9 cellular contexts compared by ENCODE assay signal in the genomic region with DNA sequence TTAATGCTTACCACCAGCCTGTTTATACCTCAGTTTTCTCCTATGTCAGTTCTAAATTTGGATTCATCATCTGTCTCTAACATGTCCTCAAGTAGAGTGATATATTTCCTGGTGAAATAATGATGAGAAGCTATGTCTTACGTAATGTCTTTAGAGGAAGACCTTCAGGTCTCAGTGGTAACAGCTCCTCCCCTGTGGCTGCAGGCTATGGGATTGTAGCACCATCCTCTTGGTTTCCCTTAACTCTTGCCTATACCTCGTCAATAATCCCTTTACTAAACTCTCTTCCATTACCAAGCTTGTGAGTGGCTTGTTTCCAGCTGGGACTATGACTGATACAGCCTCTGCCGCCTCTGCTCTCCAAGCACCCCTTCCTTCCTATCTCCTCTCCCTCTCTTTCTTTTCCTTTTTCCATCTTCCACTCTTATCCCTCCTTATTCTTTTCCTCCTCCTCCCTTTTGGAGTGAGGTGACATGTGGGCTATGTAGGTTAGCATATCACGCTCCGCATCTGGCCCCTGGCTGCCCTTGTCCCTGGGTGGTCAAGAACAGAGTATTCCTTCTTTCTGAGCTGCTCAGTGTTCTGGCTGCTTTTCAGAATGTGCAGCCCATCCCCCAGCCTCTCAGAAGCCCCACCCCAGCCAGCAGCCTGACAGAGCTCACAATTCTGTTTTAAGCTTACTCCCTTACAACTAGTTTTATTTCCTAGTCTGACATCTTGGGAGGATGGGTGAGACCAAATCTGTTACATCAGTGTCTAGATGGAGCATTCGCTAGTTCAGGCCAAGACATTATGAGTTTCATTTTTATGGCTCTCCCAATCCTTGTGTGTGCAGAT.
DNase-seq lines count a peak whose midpoint lies in the region; ATAC-seq and TF ChIP-seq lines count a peak whose summit lies in the region.
"Had no signal": no experiment of that assay in that cellular context is flagged by ENCODE, and none has a peak within 500 bp of the region (broad histone marks: within the 10 kb centered on the region; RNA-seq: fewer than 3 reads in every experiment).

No MANE protein-coding gene starts in this region.

- no peaks in the 10 kb centered on the region for H3K79me2 ChIP-seq in GM23338 (replicated peaks; ENCODE audit: insufficient read depth)

- ATAC-seq in GM23338 (peak; percentile 91), psoas muscle (peak; percentile 49 to 69 (median 68)), HG03520 (IDR thresholded peaks at IDR 0.05; ENCODE audit: unreplicated experiment) (no peak), GM18868 (IDR thresholded peaks at IDR 0.05; ENCODE audit: unreplicated experiment) (no peak)

- no peaks in the 10 kb centered on the region for H3K9me2 ChIP-seq in GM23338 (ENCODE audit: insufficient read depth)

- H3K27me3 ChIP-seq in GM23338 (ENCODE audit: insufficient read depth) (no peaks in the 10 kb centered on the region), psoas muscle (ENCODE audit: insufficient read depth in 3 of 3, low read length in 2 of 3) (no peaks in the 10 kb centered on the region)

- no peak for TF ChIP-seq CTCF in GM23338 (conservative IDR thresholded peaks at IDR 0.05; ENCODE audit: low read depth in 2 of 2)
- no peak for TF ChIP-seq CTCF in psoas muscle (IDR thresholded peaks at IDR 0.05)

- peaks cover 27% of the 10 kb centered on the region for H3K9me3 Mint-ChIP-seq in GM23338

- H2AFZ ChIP-seq in GM23338 = peak overlapping the region; percentile 94

- H3F3A ChIP-seq in GM23338 (replicated peaks; ENCODE audit: low read depth) = no peaks in the 10 kb centered on the region

- H3K4me1 ChIP-seq in GM23338 (ENCODE audit: insufficient read depth) (peaks cover 26% of the 10 kb centered on the region), psoas muscle (peaks cover 19% of the 10 kb centered on the region)

- DNase-seq in GM23338 (ENCODE audit: low spot score) (peak; percentile 61), head of caudate nucleus (peak in 41 of 42 donors; percentile 4 to 69 (median 42)), psoas muscle (peak; percentile 39 to 75), NCI-H1048 (lab: John Stamatoyannopoulos, UW) (no peak), DMS114 treated with DMSO at 0.1 percent for 48 hours (lab: John Stamatoyannopoulos, UW; ENCODE audit: unreplicated experiment) (no peak)
- DNase-seq: effector memory CD4-positive, alpha-beta T cell had no signal

- no peak overlapping the region; the same call in 2 of the 3 replicates for H3K4me3 Mint-ChIP-seq in GM23338

- no peak overlapping the region; the same call in 1 of the 2 replicates for H3K27ac Mint-ChIP-seq in GM23338

- H3K27me3 Mint-ChIP-seq in GM23338 (ENCODE audit: insufficient read depth, low read depth, poor library complexity) = peaks cover 7% of the 10 kb centered on the region

- peak overlapping the region; percentile 71 for H3K4me2 ChIP-seq in GM23338

- no peaks in the 10 kb centered on the region for H4K20me1 ChIP-seq in GM23338 (replicated peaks; ENCODE audit: insufficient read depth)

- WGBS in psoas muscle, 3 donors = 20 to 43% (median 23%) methylated on average over 6 of the region's 6 CpGs

- H3K9me3 ChIP-seq in psoas muscle = peaks cover 6% of the 10 kb centered on the region

- H3K4me3 ChIP-seq in GM23338 (peak overlapping the region; percentile 15; the same call in 1 of the 2 replicates), psoas muscle (no peak overlapping the region)

- no peak overlapping the region for H3K27ac ChIP-seq in GM23338 (ENCODE audit: low read depth)
- peak overlapping the region; percentile 74 for H3K27ac ChIP-seq in psoas muscle

- intact Hi-C loops in head of caudate nucleus (cut with DNase I) (no loop called here), psoas muscle (cut with DNase I) (no loop called here)

- H3K36me3 Mint-ChIP-seq in GM23338 (ENCODE audit: low read depth) = peaks cover 11% of the 10 kb centered on the region

- peaks cover 22% of the 10 kb centered on the region for H3K4me1 Mint-ChIP-seq in GM23338

- H3K36me3 ChIP-seq in GM23338 (ENCODE audit: insufficient read depth) (peaks cover 3% of the 10 kb centered on the region), psoas muscle (ENCODE audit: insufficient read depth in 1 of 2, low read depth in 1 of 2) (no peaks in the 10 kb centered on the region)

TF ChIP-seq in GM23338, 12 proteins besides CTCF, POLR2A, EP300 and RAD21 (continues in another document):
- TF ChIP-seq EZH2phosphoT487 (IDR thresholded peaks at IDR 0.05; ENCODE audit: unreplicated experiment) (no peak), CREB1 (CRISPR knock-in tag; IDR thresholded peaks at IDR 0.05; ENCODE audit: low read depth) (no peak), NANOG (IDR thresholded peaks at IDR 0.05; ENCODE audit: borderline replicate concordance) (no peak), STAT1 (IDR thresholded peaks at IDR 0.05; ENCODE audit: unreplicated experiment) (no peak)

TF ChIP-seq in PFSK-1, 5 proteins besides CTCF, POLR2A, EP300 and RAD21:
- TF ChIP-seq SIN3A (IDR thresholded peaks at IDR 0.05; ENCODE audit: borderline replicate concordance, insufficient read depth, low read length) (no peak), POLR2AphosphoS5 (IDR thresholded peaks at IDR 0.05; ENCODE audit: low read depth, low read length) (no peak), FOXP2 (optimal IDR thresholded peaks at IDR 0.05; ENCODE audit: borderline replicate concordance, extremely low read depth, extremely low read length, insufficient read depth) (peak; percentile 10)

Comparison
In these comparisons a context has a peak if more than half of its experiments do, and no peak if none do; other contexts are left out.
1. ATAC-seq: peak in GM23338 (single experiment) and psoas muscle (4 of 4); none in HG03520 (single experiment) and GM18868 (single experiment).
2. DNase-seq: peak in GM23338 (single experiment), head of caudate nucleus (41 of 42) and psoas muscle (2 of 2); none in NCI-H1048 (single experiment) and DMS114 treated with DMSO at 0.1 percent for 48 hours (single experiment).